10 cellular contexts compared by ENCODE assay signal in genomic region chrX:19168609-19169008, GRCh38. TPM values are rescaled to one million over a fixed set of nuclear protein-coding genes. Genes with fewer than 3 reads are reported as not detected.
"Had no signal": no experiment of that assay in that cellular context is flagged by ENCODE, and none has a peak within 500 bp of the region (broad histone marks: within the 10 kb centered on the region; RNA-seq: fewer than 3 reads in every experiment).

No MANE protein-coding gene starts in this region.

- H3K27ac ChIP-seq: GM23248 had no signal

- H3K9me3 ChIP-seq: HAP-1 had no signal

- H3K4me3 ChIP-seq: GM23248, GM23338, HAP-1 had no signal

- H3K9ac ChIP-seq: GM23248 had no signal

- H3K36me3 ChIP-seq: HAP-1 had no signal

- ATAC-seq: GM23338, HCT116 had no signal

- H2AFZ ChIP-seq: GM23248, GM23338 had no signal

- FAIRE-seq: H54 had no signal

- H3K4me2 ChIP-seq: GM23338 had no signal

- DNase-seq: GM23248, GOT3, H7, H9, HCEC 1CT, HFFc6 had no signal

- H3K4me1 ChIP-seq: HAP-1 had no signal

RNA-seq across cellular contexts. Expression of gene ADGRG2, which starts 46.3 kb away (rescaled TPM):
- total RNA-seq: GM23248, HFFc6 had no signal
